Comparison of ENCODE assay signal across 2 cellular contexts in genomic region chr19:35642798-35643254, GRCh38.
TF ChIP-seq lines count a peak whose summit lies in the region.

No MANE protein-coding gene starts in this region.

TF ChIP-seq in A549, 52 proteins besides CTCF, POLR2A, EP300 and RAD21:
- TF ChIP-seq CHD2 (IDR thresholded peaks at IDR 0.05; ENCODE audit: low read length, partially characterized antibody): no peak
- no peak for TF ChIP-seq REST (IDR thresholded peaks at IDR 0.05)
- TF ChIP-seq BHLHE40 (IDR thresholded peaks at IDR 0.05; ENCODE audit: low read depth, low read length): no peak
- TF ChIP-seq CBX2 (IDR thresholded peaks at IDR 0.05; ENCODE audit: borderline replicate concordance, low read depth): no peak
- no peak for TF ChIP-seq EHMT2 (IDR thresholded peaks at IDR 0.05; ENCODE audit: low read depth)
- no peak for TF ChIP-seq ATOH8 (CRISPR knock-in tag; IDR thresholded peaks at IDR 0.05; ENCODE audit: low read depth)
- no peak for TF ChIP-seq NFE2L2 (conservative IDR thresholded peaks at IDR 0.05; ENCODE audit: low read length)
- no peak for TF ChIP-seq SREBF2 (IDR thresholded peaks at IDR 0.05)
- no peak for TF ChIP-seq HOXA7 (CRISPR knock-in tag; IDR thresholded peaks at IDR 0.05)

TF ChIP-seq in IMR-90, 13 proteins besides CTCF, POLR2A, EP300 and RAD21:
- TF ChIP-seq MXI1 (IDR thresholded peaks at IDR 0.05; ENCODE audit: borderline replicate concordance, low read depth, low read length): no peak
- TF ChIP-seq SMC3 (IDR thresholded peaks at IDR 0.05; ENCODE audit: low read depth, low read length): no peak
- no peak for TF ChIP-seq CEBPB (IDR thresholded peaks at IDR 0.05; ENCODE audit: low read depth, low read length)
